In the genomic region with DNA sequence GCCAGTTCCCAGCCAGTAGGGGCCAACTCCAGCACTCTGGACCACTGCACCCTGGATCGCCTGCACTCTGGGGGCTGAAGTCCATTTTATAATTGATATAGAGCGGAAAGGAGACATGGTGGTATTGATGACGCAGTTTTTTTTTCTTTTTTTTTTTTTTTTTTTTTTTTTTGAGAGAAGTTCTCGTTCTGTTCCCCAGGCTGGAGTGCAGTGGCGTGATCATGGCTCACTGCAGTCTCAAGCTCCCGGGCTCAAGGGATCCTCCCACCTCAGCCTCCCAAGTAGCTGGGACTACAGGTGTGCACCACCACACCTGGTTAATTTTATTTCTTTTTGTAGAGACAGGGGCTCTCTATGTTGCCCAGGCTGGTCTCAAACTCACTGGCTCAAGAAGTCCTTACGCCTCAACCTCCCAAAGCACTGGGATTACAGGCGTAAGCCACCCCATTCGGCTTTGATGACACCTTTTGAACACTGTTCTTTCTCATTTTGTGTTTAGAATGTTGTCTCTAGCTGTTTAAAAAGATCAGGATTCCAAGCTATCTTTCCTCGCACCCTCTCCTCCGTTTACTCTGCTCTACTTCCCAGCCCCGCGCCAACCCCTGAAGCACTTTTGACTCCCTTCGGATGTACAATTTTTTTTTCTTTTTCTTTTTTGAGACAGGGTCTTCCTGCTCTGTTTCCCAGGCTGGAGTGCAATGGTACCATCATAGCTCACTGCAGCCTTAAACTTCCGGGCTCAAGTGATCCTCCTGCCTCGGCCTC, we compare ENCODE assay signal across 8 cellular contexts. TPM values are rescaled to one million over a fixed set of nuclear protein-coding genes. Genes with fewer than 3 reads are reported as not detected.
DNase-seq lines count a peak whose midpoint lies in the region; ATAC-seq and TF ChIP-seq lines count a peak whose summit lies in the region.

No MANE protein-coding gene starts in this region.

- POLR2A ChIA-PET in BJ (lab: Charles Lee): no interaction called here
- POLR2A ChIA-PET in naive thymus-derived CD8-positive, alpha-beta T cell (lab: Charles Lee): interaction anchor here (0.7 to 3.2 kb wide), 12 partner anchors 7 to 516 kb away, joined by 3 to 26 read pairs (median 4); a partner anchor contains a TSS

- H3K4me1 Mint-ChIP-seq in HFFc6 (ENCODE audit: low read depth): peaks cover 25% of the 10 kb centered on the region
- H3K4me1 Mint-ChIP-seq in naive thymus-derived CD8-positive, alpha-beta T cell: peaks cover 20 to 70% (median 64%) of the 10 kb centered on the region in 4 donors

- CTCF ChIA-PET in BJ (lab: Yijun Ruan, JAX): interaction anchor here (0.9 to 1.8 kb wide), 2 partner anchors 10 to 60 kb away, joined by 3 to 5 read pairs; no protein-coding TSS in a partner anchor

- no peak for DNase-seq in BJ (ENCODE audit: low read depth)
- no peak for DNase-seq in HFFc6
- no peak for DNase-seq in colonic mucosa
- no peak for DNase-seq in naive thymus-derived CD8-positive, alpha-beta T cell
- DNase-seq in occipital lobe (lab: John Stamatoyannopoulos, UW): no peak
- no peak for DNase-seq in NCI-H446 treated with DMSO at 0.1 percent for 48 hours (lab: John Stamatoyannopoulos, UW)
- no peak for DNase-seq in T-helper 9 cell
- no peak for DNase-seq in NCI-H774 (lab: John Stamatoyannopoulos, UW)

- H3K36me3 ChIP-seq in BJ (ENCODE audit: control insufficient read depth, insufficient read depth, low read length) (no peaks in the 10 kb centered on the region), colonic mucosa (no peaks in the 10 kb centered on the region)

- peaks cover 6% of the 10 kb centered on the region for H3K4me1 ChIP-seq in colonic mucosa

- H3K9me3 Mint-ChIP-seq in HFFc6: no peaks in the 10 kb centered on the region
- H3K9me3 Mint-ChIP-seq in naive thymus-derived CD8-positive, alpha-beta T cell: no peaks in the 10 kb centered on the region

- peak overlapping the region; percentile 69 for H3K27ac ChIP-seq in colonic mucosa

- H3K9ac ChIP-seq in colonic mucosa (ENCODE audit: low read depth in 2 of 2, low read length in 2 of 2): peak overlapping the region in 1 of 2 donors; percentile 70

- TF ChIP-seq CTCF in BJ (IDR thresholded peaks at IDR 0.05; ENCODE audit: insufficient read depth, low read depth, low read length) (no peak), HFFc6 (IDR thresholded peaks at IDR 0.05) (no peak), colonic mucosa (IDR thresholded peaks at IDR 0.05) (no peak)

- peak overlapping the region; percentile 37 for H3K4me3 ChIP-seq in BJ (ENCODE audit: low read depth, low read length)
- peak overlapping the region; percentile 27 for H3K4me3 ChIP-seq in colonic mucosa

- H3K9me3 ChIP-seq in colonic mucosa: no peaks in the 10 kb centered on the region

- no peaks in the 10 kb centered on the region for H3K36me3 Mint-ChIP-seq in HFFc6 (ENCODE audit: low read depth)
- H3K36me3 Mint-ChIP-seq in naive thymus-derived CD8-positive, alpha-beta T cell: peaks cover 0 to 26% (median 19%) of the 10 kb centered on the region in 3 donors

- H3K27ac Mint-ChIP-seq in HFFc6: 0 out of 2 replicates have a peak overlapping the region, but pooled peaks have one; percentile 64
- H3K27ac Mint-ChIP-seq in naive thymus-derived CD8-positive, alpha-beta T cell: peak overlapping the region; percentile 98 to 100 (median 100)

- ATAC-seq in naive thymus-derived CD8-positive, alpha-beta T cell: peak; percentile 19 to 30

- H3K4me3 Mint-ChIP-seq in HFFc6: peak overlapping the region; percentile 85
- peak overlapping the region; percentile 86 to 99 (median 93) for H3K4me3 Mint-ChIP-seq in naive thymus-derived CD8-positive, alpha-beta T cell

- intact Hi-C loops in colonic mucosa (cut with DNase I): loop anchor here (5.0 kb wide), 1 partner anchor 80 kb away; no protein-coding TSS in a partner anchor

- peaks cover 8% of the 10 kb centered on the region for H3K27me3 Mint-ChIP-seq in HFFc6 (ENCODE audit: insufficient read depth)
- peaks cover 0 to 4% (median 0%) of the 10 kb centered on the region in 5 donors for H3K27me3 Mint-ChIP-seq in naive thymus-derived CD8-positive, alpha-beta T cell

- H3K27me3 ChIP-seq in BJ (ENCODE audit: control insufficient read depth, insufficient read depth, low read length): peaks cover 3% of the 10 kb centered on the region
- no peaks in the 10 kb centered on the region for H3K27me3 ChIP-seq in colonic mucosa

RNA-seq across cellular contexts. Expression of a gene that starts 1.0 kb away (rescaled TPM):
- 4.1 and 5.1 TPM in 2 replicates for polyA plus RNA-seq in BJ (2011; rRNA removed)
- 2.3 and 2.4 TPM in 2 replicates for polyA minus RNA-seq in BJ (2011; rRNA and poly(A)+ RNA removed)
- under 1 TPM in 5 of 6 experiments, not detected in 1; 0.11 to 0.61 (median 0.36) TPM for total RNA-seq in HFFc6 (2021; fragmentation: NEBNext Ultra II Directional; extraction: Animal tissue kit (Norgen Biotek cat#: 25700))
- 1 to 10 TPM; 2.0 to 2.5 TPM for total RNA-seq in colonic mucosa
- 100 to 1,000 TPM; 114 to 125 TPM for total RNA-seq in naive thymus-derived CD8-positive, alpha-beta T cell
- 10 to 100 TPM; 27.8 to 49.6 (median 42.4) TPM for polyA plus RNA-seq in naive thymus-derived CD8-positive, alpha-beta T cell
- 0.62 TPM for total RNA-seq in occipital lobe

RNA-seq across cellular contexts. Expression of a gene that starts 46.2 kb away (rescaled TPM):
- not detected in 2 replicates for polyA plus RNA-seq in BJ (2011; rRNA removed)
- not detected in 2 replicates for polyA minus RNA-seq in BJ (2011; rRNA and poly(A)+ RNA removed)
- not detected for total RNA-seq in HFFc6 (2021; fragmentation: NEBNext Ultra II Directional; extraction: Animal tissue kit (Norgen Biotek cat#: 25700))
- total RNA-seq in colonic mucosa (under 1 TPM; 0.35 to 0.90 TPM), occipital lobe (not detected)
- total RNA-seq in naive thymus-derived CD8-positive, alpha-beta T cell: not detected
- polyA plus RNA-seq in naive thymus-derived CD8-positive, alpha-beta T cell: not detected

Comparison
In these comparisons a context has a peak if more than half of its experiments do, and no peak if none do; other contexts are left out.
1. RNA of a gene that starts 1.0 kb away (total RNA-seq): 114 to 125 TPM in naive thymus-derived CD8-positive, alpha-beta T cell; 2.0 to 2.5 TPM in colonic mucosa, 0.62 TPM in occipital lobe (single experiment) and 0.11 to 0.61 TPM in HFFc6; every median in the first group is over 10 times any median in the second.